Comparison of ENCODE assay signal across 8 cellular contexts in the genomic region with DNA sequence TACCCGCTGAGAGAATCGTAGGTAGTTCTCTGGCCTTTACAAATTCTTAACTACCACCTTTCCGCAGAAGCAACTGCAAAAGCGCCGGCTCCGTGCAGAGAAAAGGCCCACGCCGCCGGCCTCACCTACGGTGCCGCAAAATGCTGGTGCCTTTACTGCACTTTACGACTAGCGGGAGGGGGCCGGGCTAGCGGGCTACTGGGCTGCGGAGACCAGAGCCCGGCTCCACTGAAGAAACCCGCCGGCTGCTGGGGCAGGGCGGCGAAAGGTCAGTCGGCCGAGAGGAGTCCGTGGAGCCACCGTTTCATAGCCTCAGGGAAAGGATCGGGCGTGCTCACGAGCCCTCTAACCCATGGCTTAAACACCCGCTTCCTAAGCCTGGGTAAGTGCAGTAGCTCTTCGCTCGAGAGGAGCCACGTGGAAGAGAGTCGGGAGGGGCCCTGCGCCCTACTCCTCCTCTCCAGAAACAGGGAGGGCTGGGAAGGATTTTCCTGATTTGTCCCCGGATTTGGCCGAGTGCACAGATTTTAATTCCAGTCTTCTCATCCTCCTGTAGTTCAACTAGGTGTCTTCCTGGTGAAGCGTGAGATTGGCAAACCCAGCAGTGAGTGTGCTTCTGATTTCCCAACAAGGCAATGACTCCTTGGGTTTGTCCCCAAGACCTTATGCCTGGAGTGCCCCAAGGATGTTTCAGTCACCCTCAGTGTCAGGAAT. TPM values are rescaled to one million over a fixed set of nuclear protein-coding genes. Genes with fewer than 3 reads are reported as not detected.
A peak's percentile ranks its signal among the peaks of the same experiment; 100 is the strongest.
DNase-seq lines count a peak whose midpoint lies in the region; ATAC-seq and TF ChIP-seq lines count a peak whose summit lies in the region.

A gene with protein sequence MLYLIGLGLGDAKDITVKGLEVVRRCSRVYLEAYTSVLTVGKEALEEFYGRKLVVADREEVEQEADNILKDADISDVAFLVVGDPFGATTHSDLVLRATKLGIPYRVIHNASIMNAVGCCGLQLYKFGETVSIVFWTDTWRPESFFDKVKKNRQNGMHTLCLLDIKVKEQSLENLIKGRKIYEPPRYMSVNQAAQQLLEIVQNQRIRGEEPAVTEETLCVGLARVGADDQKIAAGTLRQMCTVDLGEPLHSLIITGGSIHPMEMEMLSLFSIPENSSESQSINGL (minus strand): TSS at position 105 of the 714 bp plus-strand sequence. CDS start 341 bp downstream, outside the sequence.

- H3K4me2 ChIP-seq in GM23248 (ENCODE audit: unreplicated experiment), result peak within 1 kb of the TSS; percentile 74

- peak; percentile 95 for DNase-seq in Daoy (ENCODE audit: low read depth)
- DNase-seq in GM23248, result peak; percentile 98
- peak; percentile 90 for DNase-seq in LHCN-M2 (ENCODE audit: low read depth)
- peak; percentile 83 to 87 for DNase-seq in SHP77 (lab: John Stamatoyannopoulos, UW)
- peak; percentile 96 for DNase-seq in activated effector memory CD4-positive, alpha-beta T cell treated with anti-CD3 and anti-CD28 coated beads, Interleukin-2, amount 50 U/mL, for 16 hours
- DNase-seq in fibroblast of the conjunctiva (ENCODE audit: low read depth), result peak; percentile 64
- DNase-seq in nephron progenitor cell, result peak; percentile 91
- peak; percentile 86 to 91 for DNase-seq in stimulated activated naive CD8-positive, alpha-beta T cell treated with anti-CD3 and anti-CD28 coated beads, Interleukin-15, amount 100 ng/mL, for 72 hours

- peak; percentile 97 for ATAC-seq in stimulated activated naive CD8-positive, alpha-beta T cell treated with anti-CD3 and anti-CD28 coated beads, Interleukin-15, amount 100 ng/mL, for 72 hours

- H4K20me1 ChIP-seq in GM23248 (ENCODE audit: insufficient read depth), result no peaks in the 10 kb centered on the region

- no peaks in the 10 kb centered on the region for H3K9me3 ChIP-seq in GM23248 (ENCODE audit: low read depth)

- peaks cover 27% of the 10 kb centered on the region for H3K4me1 ChIP-seq in GM23248 (ENCODE audit: insufficient read depth)

- WGBS in GM23248 (ENCODE audit: low coverage in 1 of 2, low lambda C conversion rate in 2 of 2, missing lambda C conversion rate in 2 of 2), 2 experiments, result 1% methylated on average over 35 to 37 of the region's 37 CpGs

- peaks cover 21% of the 10 kb centered on the region for H3F3A ChIP-seq in GM23248 (ENCODE audit: insufficient read depth)

- H3K9ac ChIP-seq in GM23248, result peak within 1 kb of the TSS; percentile 86

- H3K36me3 ChIP-seq in GM23248 (ENCODE audit: low read depth), result peaks cover 4% of the 10 kb centered on the region; the same call in 1 of the 2 replicates

- peaks cover 31% of the 10 kb centered on the region for H3K36me3 Mint-ChIP-seq in nephron progenitor cell (ENCODE audit: low read depth)

- no peaks in the 10 kb centered on the region for H3K27me3 ChIP-seq in GM23248 (replicated peaks; ENCODE audit: insufficient read depth)

- TF ChIP-seq CTCF in nephron progenitor cell (IDR thresholded peaks at IDR 0.05), result no peak

- peaks cover 60% of the 10 kb centered on the region for H3K79me2 ChIP-seq in GM23248 (ENCODE audit: insufficient read depth)

- peak within 1 kb of the TSS; percentile 99 for H3K4me3 Mint-ChIP-seq in nephron progenitor cell
- peak within 1 kb of the TSS; percentile 85 to 87 for H3K4me3 Mint-ChIP-seq in stimulated activated naive CD8-positive, alpha-beta T cell treated with anti-CD3 and anti-CD28 coated beads, Interleukin-15, amount 100 ng/mL, for 72 hours

- peaks cover 30% of the 10 kb centered on the region for H3K4me1 Mint-ChIP-seq in nephron progenitor cell
- H3K4me1 Mint-ChIP-seq in stimulated activated naive CD8-positive, alpha-beta T cell treated with anti-CD3 and anti-CD28 coated beads, Interleukin-15, amount 100 ng/mL, for 72 hours, result peaks cover 65% of the 10 kb centered on the region

- H3K27me3 Mint-ChIP-seq in nephron progenitor cell (ENCODE audit: low read depth, poor library complexity), result peaks cover 4% of the 10 kb centered on the region
- no peaks in the 10 kb centered on the region for H3K27me3 Mint-ChIP-seq in stimulated activated naive CD8-positive, alpha-beta T cell treated with anti-CD3 and anti-CD28 coated beads, Interleukin-15, amount 100 ng/mL, for 72 hours

- peaks cover 1% of the 10 kb centered on the region for H3K9me3 Mint-ChIP-seq in nephron progenitor cell
- H3K9me3 Mint-ChIP-seq in stimulated activated naive CD8-positive, alpha-beta T cell treated with anti-CD3 and anti-CD28 coated beads, Interleukin-15, amount 100 ng/mL, for 72 hours, result peaks cover 0 to 5% of the 10 kb centered on the region in 2 donors

- peak within 1 kb of the TSS; percentile 88 for H2AFZ ChIP-seq in GM23248

- H3K27ac Mint-ChIP-seq in nephron progenitor cell, result peak within 1 kb of the TSS; percentile 97
- H3K27ac Mint-ChIP-seq in stimulated activated naive CD8-positive, alpha-beta T cell treated with anti-CD3 and anti-CD28 coated beads, Interleukin-15, amount 100 ng/mL, for 72 hours, result peak within 1 kb of the TSS; percentile 92 to 99

- in situ Hi-C loops in GM23248 (cut with MboI), result no loop called here

- H3K4me3 ChIP-seq in GM23248, result peak within 1 kb of the TSS; percentile 82

- no peaks in the 10 kb centered on the region for H3K9me2 ChIP-seq in GM23248 (ENCODE audit: insufficient read depth)

- H3K27ac ChIP-seq in GM23248, result peak within 1 kb of the TSS; percentile 80

RNA-seq across cellular contexts. Expression of the gene that starts here (rescaled TPM):
- total RNA-seq in Daoy (2014; rRNA removed; shearing (Covaris generic)), result 66.0 and 70.4 TPM in 2 replicates
- 24.1 and 37.9 TPM in 2 replicates for total RNA-seq in GM23248 (2014; rRNA removed; shearing (Covaris generic))
- polyA plus RNA-seq in GM23248 (2016; fragmentation: Nextera tagmentation; extraction: Ambion mirVana), result 23.6 and 26.6 TPM in 2 replicates
- total RNA-seq in LHCN-M2 (2014; rRNA removed), result 38.9 and 41.2 TPM in 2 replicates
- 36.1 TPM for polyA plus RNA-seq in LHCN-M2 (2012)

Comparison
In these comparisons a context has a peak if more than half of its experiments do, and no peak if none do; other contexts are left out.
1. Peak in every context shown above with its lines: DNase-seq, ATAC-seq, H3K4me3 ChIP-seq and H3K27ac ChIP-seq.